ENCODE assay signal across 22 cellular contexts in the genomic region with DNA sequence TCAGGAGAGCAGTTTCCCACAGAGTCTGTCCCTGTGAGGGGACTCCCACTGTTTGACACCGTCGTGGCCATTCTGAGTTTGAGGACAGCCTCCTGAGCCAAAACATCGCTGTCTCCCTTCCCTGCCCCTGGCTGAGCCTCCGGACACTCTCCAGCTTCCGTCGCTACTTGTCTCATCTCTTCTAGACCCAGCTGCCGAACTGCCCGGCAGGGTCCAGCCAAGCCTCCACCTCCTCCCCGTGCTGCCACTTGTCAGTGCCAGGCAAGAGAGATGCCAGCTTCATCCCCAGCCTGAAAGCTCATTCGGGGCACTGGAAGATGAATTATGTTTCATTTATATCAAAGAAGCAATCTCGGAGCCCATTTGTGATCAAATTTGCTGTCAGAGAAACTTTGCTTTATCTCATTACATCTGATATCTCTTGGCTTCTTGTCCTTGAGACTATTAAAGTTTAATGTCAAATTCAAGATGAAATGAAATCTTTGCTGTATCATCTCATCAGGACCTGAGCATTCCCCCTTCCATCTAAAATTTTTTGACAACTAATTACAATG.
"Had no signal": no experiment of that assay in that cellular context is flagged by ENCODE, and none has a peak within 500 bp of the region (broad histone marks: within the 10 kb centered on the region; RNA-seq: fewer than 3 reads in every experiment).

No MANE protein-coding gene starts in this region.

- H3K4me2 ChIP-seq: hepatocyte had no signal

- ATAC-seq: foreskin keratinocyte; gastroesophageal sphincter; heart left ventricle; left colon; left lobe of liver; lower lobe of right lung; naive thymus-derived CD4-positive, alpha-beta T cell had no signal

- H3K4me3 ChIP-seq: coronary artery, dorsolateral prefrontal cortex, esophagus muscularis mucosa, gastroesophageal sphincter, heart left ventricle, hepatocyte, left ventricle myocardium inferior, lower lobe of right lung had no signal

- H3K9me3 ChIP-seq: esophagus muscularis mucosa, gastroesophageal sphincter, heart left ventricle, left ventricle myocardium inferior, lower lobe of right lung had no signal

- DNase-seq: dermis blood vessel endothelial cell; effector CD4-positive, alpha-beta T cell; effector memory CD4-positive, alpha-beta T cell; foreskin keratinocyte; heart left ventricle; hypothalamus; immature natural killer cell; islet precursor cell; kidney; kidney glomerular epithelial cell; left colon; left ventricle myocardium inferior; lower lobe of right lung; mesenchymal stem cell; midbrain; naive thymus-derived CD4-positive, alpha-beta T cell had no signal

- H3K4me3 Mint-ChIP-seq: immature natural killer cell; naive thymus-derived CD4-positive, alpha-beta T cell had no signal

- H3K36me3 Mint-ChIP-seq: immature natural killer cell; naive thymus-derived CD4-positive, alpha-beta T cell had no signal

- H3K27ac Mint-ChIP-seq: immature natural killer cell; naive thymus-derived CD4-positive, alpha-beta T cell had no signal

- H3K4me1 Mint-ChIP-seq: immature natural killer cell; naive thymus-derived CD4-positive, alpha-beta T cell had no signal

- H3K9me3 Mint-ChIP-seq: immature natural killer cell had no signal

- H3K27ac ChIP-seq: coronary artery, dorsolateral prefrontal cortex, esophagus muscularis mucosa, foreskin keratinocyte, gastroesophageal sphincter, heart left ventricle, hepatocyte, left ventricle myocardium inferior, lower lobe of right lung had no signal

- H3K4me1 ChIP-seq: esophagus muscularis mucosa, foreskin keratinocyte, gastroesophageal sphincter, heart left ventricle, left ventricle myocardium inferior, lower lobe of right lung had no signal

- H3K36me3 ChIP-seq: esophagus muscularis mucosa, gastroesophageal sphincter, heart left ventricle, left ventricle myocardium inferior, lower lobe of right lung had no signal

- H2AFZ ChIP-seq: hepatocyte had no signal
